In the genomic region with DNA sequence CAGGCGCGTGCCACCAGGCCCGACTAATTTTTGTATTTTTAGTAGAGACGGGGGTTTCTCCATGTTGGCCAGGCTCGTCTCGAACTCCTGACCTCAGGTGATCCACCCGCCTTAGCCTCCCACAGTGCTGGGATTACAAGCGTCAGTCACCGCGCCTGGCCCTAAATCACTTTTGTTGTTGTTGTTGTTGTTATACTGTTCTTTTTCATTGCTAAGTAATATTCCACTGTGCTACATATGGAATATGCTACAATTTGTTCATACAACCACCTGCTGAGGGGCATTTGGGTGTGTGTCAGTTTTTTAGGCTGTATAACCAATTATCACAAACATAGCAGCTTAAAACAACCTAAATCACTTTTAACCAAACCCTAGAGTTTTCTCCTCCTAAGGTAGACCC, we compare ENCODE assay signal across 8 cellular contexts. TPM values are rescaled to one million over a fixed set of nuclear protein-coding genes. Genes with fewer than 3 reads are reported as not detected.
DNase-seq lines count a peak whose midpoint lies in the region; ATAC-seq and TF ChIP-seq lines count a peak whose summit lies in the region.
"Not testable (repeated sequence)": the region's sequence is repeated elsewhere in the genome, so short reads cannot be mapped to it uniquely, and the experiment has no call there.

No MANE protein-coding gene starts in this region.

- CTCF ChIA-PET in CD8-positive, alpha-beta memory T cell (lab: Charles Lee) = interaction anchor here (0.8 kb wide), 1 partner anchor 138 kb away, joined by 3 read pairs; no protein-coding TSS in a partner anchor
- CTCF ChIA-PET in HEK293 (lab: Yijun Ruan, JAX) = not testable (repeated sequence)
- CTCF ChIA-PET in SK-N-SH (lab: Yijun Ruan, JAX) = interaction anchor here (1.7 to 4.2 kb wide), 4 partner anchors 55 to 114 kb away, joined by 6 to 20 read pairs (median 14); no protein-coding TSS in a partner anchor

- H3K4me3 ChIP-seq in CD8-positive, alpha-beta memory T cell (ENCODE audit: low read length) = peak overlapping the region; percentile 69
- H3K4me3 ChIP-seq in HEK293 (ENCODE audit: low read depth, low read length); ovary: not testable (repeated sequence)
- H3K4me3 ChIP-seq in OCI-LY1 (ENCODE audit: low read depth, low read length, poor library complexity, severe bottlenecking) (peak overlapping the region; percentile 97), SK-N-SH (ENCODE audit: low read depth in 2 of 2, low read length in 1 of 2) (0 out of 4 replicates have a peak overlapping the region, but pooled peaks of 1 of the 2 experiments have one; percentile 52), endocrine pancreas (ENCODE audit: control insufficient read depth, insufficient read depth, low read length) (peak overlapping the region; percentile 48), thoracic aorta (peak overlapping the region; percentile 90)

- H3K9me3 ChIP-seq in CD8-positive, alpha-beta memory T cell (ENCODE audit: low read length); HEK293 (ENCODE audit: control insufficient read depth, insufficient read depth, low read depth, low read length); OCI-LY1 (ENCODE audit: low read length); SK-N-SH; endocrine pancreas (ENCODE audit: control insufficient read depth, low read length); ovary; thoracic aorta: not testable (repeated sequence)

- H3K27ac Mint-ChIP-seq in CD8-positive, alpha-beta memory T cell; nephron: not testable (repeated sequence)

- H3K9me2 ChIP-seq in OCI-LY1 (ENCODE audit: low read depth, low read length); SK-N-SH: not testable (repeated sequence)

- H3K4me1 ChIP-seq in CD8-positive, alpha-beta memory T cell (ENCODE audit: insufficient read depth, low read length) = peaks cover 16% of the 10 kb centered on the region
- H3K4me1 ChIP-seq in HEK293 (ENCODE audit: control insufficient read depth, insufficient read depth, low read length); SK-N-SH (ENCODE audit: control insufficient read depth in 1 of 2, insufficient read depth in 2 of 2, low read depth in 1 of 2, low read length in 1 of 2); endocrine pancreas (ENCODE audit: control insufficient read depth, insufficient read depth, low read length); ovary (ENCODE audit: insufficient read depth); thoracic aorta (ENCODE audit: control insufficient read depth in 1 of 2, low read depth in 2 of 2): not testable (repeated sequence)
- H3K4me1 ChIP-seq in OCI-LY1 (ENCODE audit: insufficient read depth, low read length, severe bottlenecking) = peaks cover 13% of the 10 kb centered on the region

- ATAC-seq in thoracic aorta (ENCODE audit: insufficient number of reproducible peaks, low FRiP score, low read depth) = not testable (repeated sequence)

- not testable (repeated sequence) for TF ChIP-seq POLR2A in ovary (IDR thresholded peaks at IDR 0.05)

- not testable (repeated sequence) for H3K27me3 ChIP-seq in CD8-positive, alpha-beta memory T cell (ENCODE audit: insufficient read depth, low read length, poor library complexity, severe bottlenecking); OCI-LY1 (ENCODE audit: insufficient read depth, low read length); SK-N-SH (ENCODE audit: insufficient read depth); endocrine pancreas (ENCODE audit: control insufficient read depth, insufficient read depth, low read length); ovary; thoracic aorta (replicated peaks; ENCODE audit: insufficient read depth)

- not testable (repeated sequence) for H3K9ac ChIP-seq in OCI-LY1 (ENCODE audit: low read length); SK-N-SH; endocrine pancreas (ENCODE audit: control insufficient read depth, insufficient read depth, low read length)

- H4K20me1 ChIP-seq in OCI-LY1 (ENCODE audit: insufficient read depth, low read length); SK-N-SH (ENCODE audit: insufficient read depth): not testable (repeated sequence)

- TF ChIP-seq EP300 in SK-N-SH (IDR thresholded peaks at IDR 0.05; ENCODE audit: borderline replicate concordance in 1 of 2, low read depth in 1 of 2, low read length in 1 of 2); ovary (IDR thresholded peaks at IDR 0.05): not testable (repeated sequence)

- DNase-seq in CD8-positive, alpha-beta memory T cell; SK-N-SH; thoracic aorta (ENCODE audit: low spot score): not testable (repeated sequence)
- peak in 3 of 5 donors; percentile 35 to 42 (median 37) for DNase-seq in ovary

- H3K4me1 Mint-ChIP-seq in CD8-positive, alpha-beta memory T cell = peaks cover 25 to 32% (median 30%) of the 10 kb centered on the region in 3 donors
- peaks cover 20% of the 10 kb centered on the region for H3K4me1 Mint-ChIP-seq in nephron

- not testable (repeated sequence) for TF ChIP-seq CTCF in HEK293 (tag by site-specific recombination; IDR thresholded peaks at IDR 0.05); OCI-LY1 (IDR thresholded peaks at IDR 0.05; ENCODE audit: low read length); SK-N-SH (IDR thresholded peaks at IDR 0.05); nephron (IDR thresholded peaks at IDR 0.05; ENCODE audit: unreplicated experiment in 3 of 3); ovary (IDR thresholded peaks at IDR 0.05); thoracic aorta (IDR thresholded peaks at IDR 0.05)

- not testable (repeated sequence) for H3K36me3 ChIP-seq in CD8-positive, alpha-beta memory T cell (ENCODE audit: insufficient read depth, low read length); HEK293 (ENCODE audit: control insufficient read depth in 2 of 2, insufficient read depth in 1 of 2, low read length in 2 of 2); OCI-LY1 (ENCODE audit: insufficient read depth, low read length); SK-N-SH (replicated peaks in 1 of 2; ENCODE audit: control insufficient read depth in 1 of 2, insufficient read depth in 2 of 2, low read length in 1 of 2); endocrine pancreas (ENCODE audit: control insufficient read depth, insufficient read depth, low read length); ovary; thoracic aorta

- H3K27ac ChIP-seq in CD8-positive, alpha-beta memory T cell (ENCODE audit: low read depth, low read length); HEK293 (ENCODE audit: extremely low read depth, low read depth, low read length); OCI-LY1 (ENCODE audit: low read depth, low read length, poor library complexity, severe bottlenecking); SK-N-SH (ENCODE audit: low read depth in 2 of 2, low read length in 1 of 2); ovary; thoracic aorta: not testable (repeated sequence)

- H3K4me3 Mint-ChIP-seq in CD8-positive, alpha-beta memory T cell = not testable (repeated sequence)
- H3K4me3 Mint-ChIP-seq in nephron = peak overlapping the region in 2 of 3 experiments; percentile 97

- POLR2A ChIA-PET in CD8-positive, alpha-beta memory T cell (lab: Charles Lee); HEK293 (lab: Yijun Ruan, JAX): not testable (repeated sequence)
- POLR2A ChIA-PET in SK-N-SH (lab: Yijun Ruan, JAX) = interaction anchor here (1.1 to 2.4 kb wide), 2 partner anchors 60 to 225 kb away, joined by 3 to 12 read pairs; no protein-coding TSS in a partner anchor

- not testable (repeated sequence) for H3K4me2 ChIP-seq in OCI-LY1 (ENCODE audit: low read length); SK-N-SH

- H3K9me3 Mint-ChIP-seq in CD8-positive, alpha-beta memory T cell; nephron: not testable (repeated sequence)

- TF ChIP-seq RAD21 in SK-N-SH (IDR thresholded peaks at IDR 0.05; ENCODE audit: low read length) = not testable (repeated sequence)

- intact Hi-C loops in ovary (cut with DNase I) = not testable (repeated sequence)

- H3K79me2 ChIP-seq in OCI-LY1 (ENCODE audit: insufficient read depth, low read length) = not testable (repeated sequence)
- H3K79me2 ChIP-seq in SK-N-SH (ENCODE audit: insufficient read depth) = peaks cover 31% of the 10 kb centered on the region

- not testable (repeated sequence) for H3F3A ChIP-seq in OCI-LY1 (ENCODE audit: insufficient read depth, low read length); SK-N-SH (replicated peaks; ENCODE audit: insufficient read depth)

- H2AFZ ChIP-seq in OCI-LY1 (ENCODE audit: low read length) = not testable (repeated sequence)
- peak overlapping the region; percentile 100 for H2AFZ ChIP-seq in SK-N-SH (ENCODE audit: low read depth)

- H3K27me3 Mint-ChIP-seq in CD8-positive, alpha-beta memory T cell = peaks cover 5 to 21% of the 10 kb centered on the region in 2 donors
- H3K27me3 Mint-ChIP-seq in nephron (ENCODE audit: low read depth) = peaks cover 12% of the 10 kb centered on the region

- not testable (repeated sequence) for H3K36me3 Mint-ChIP-seq in CD8-positive, alpha-beta memory T cell
- H3K36me3 Mint-ChIP-seq in nephron (ENCODE audit: low read depth) = peaks cover 11% of the 10 kb centered on the region

- WGBS in SK-N-SH (ENCODE audit: low lambda C conversion rate) = 90% methylated on average over 10 of the region's 10 CpGs
- 86 to 97% (median 96%) methylated on average over 10 of the region's 10 CpGs for WGBS in ovary, 3 donors

RNA-seq across cellular contexts. Expression of a gene that starts 1.1 kb away (rescaled TPM):
- total RNA-seq in CD8-positive, alpha-beta memory T cell = 10 to 100 TPM; 19.3 to 21.3 TPM
- 7.1 TPM for polyA plus RNA-seq in CD8-positive, alpha-beta memory T cell
- 6.5 and 8.1 TPM in 2 replicates for polyA plus RNA-seq in SK-N-SH (2012; rRNA removed)
- polyA plus RNA-seq in SK-N-SH (2012; cell fraction: cytosol; rRNA removed) = 6.7 and 7.3 TPM in 2 replicates
- polyA plus RNA-seq in SK-N-SH (2012; cell fraction: nucleus; rRNA removed) = 10.1 and 17.6 TPM in 2 replicates
- total RNA-seq in ovary = 10 to 100 TPM; 12.3 to 31.4 (median 27.7) TPM
- 10 to 100 TPM in 1 of 2 donors, 1 to 10 TPM in 1; 7.2 to 24.0 TPM for polyA plus RNA-seq in ovary
- 10 to 100 TPM in 1 of 2 donors, 1 to 10 TPM in 1; 8.4 to 12.9 TPM for total RNA-seq in thoracic aorta
